9 cellular contexts compared by ENCODE assay signal in genomic region chr6:137058037-137058436, GRCh38. TPM values are rescaled to one million over a fixed set of nuclear protein-coding genes. Genes with fewer than 3 reads are reported as not detected.
"Had no signal": no experiment of that assay in that cellular context is flagged by ENCODE, and none has a peak within 500 bp of the region (broad histone marks: within the 10 kb centered on the region; RNA-seq: fewer than 3 reads in every experiment).

No MANE protein-coding gene starts in this region.

- FAIRE-seq: G401.6, GM12878, GM12891, GM12892, GM18507, GM19239 had no signal

- ATAC-seq: GM12878 had no signal

- DNase-seq: GDM1, GF-D8 had no signal

- H3K4me3 ChIP-seq: GM12878 had no signal

RNA-seq across cellular contexts. Expression of gene IL20RA, which starts 13.3 kb away (rescaled TPM):
- total RNA-seq: G401 had no signal
